23 cellular contexts compared by ENCODE assay signal in the genomic region with DNA sequence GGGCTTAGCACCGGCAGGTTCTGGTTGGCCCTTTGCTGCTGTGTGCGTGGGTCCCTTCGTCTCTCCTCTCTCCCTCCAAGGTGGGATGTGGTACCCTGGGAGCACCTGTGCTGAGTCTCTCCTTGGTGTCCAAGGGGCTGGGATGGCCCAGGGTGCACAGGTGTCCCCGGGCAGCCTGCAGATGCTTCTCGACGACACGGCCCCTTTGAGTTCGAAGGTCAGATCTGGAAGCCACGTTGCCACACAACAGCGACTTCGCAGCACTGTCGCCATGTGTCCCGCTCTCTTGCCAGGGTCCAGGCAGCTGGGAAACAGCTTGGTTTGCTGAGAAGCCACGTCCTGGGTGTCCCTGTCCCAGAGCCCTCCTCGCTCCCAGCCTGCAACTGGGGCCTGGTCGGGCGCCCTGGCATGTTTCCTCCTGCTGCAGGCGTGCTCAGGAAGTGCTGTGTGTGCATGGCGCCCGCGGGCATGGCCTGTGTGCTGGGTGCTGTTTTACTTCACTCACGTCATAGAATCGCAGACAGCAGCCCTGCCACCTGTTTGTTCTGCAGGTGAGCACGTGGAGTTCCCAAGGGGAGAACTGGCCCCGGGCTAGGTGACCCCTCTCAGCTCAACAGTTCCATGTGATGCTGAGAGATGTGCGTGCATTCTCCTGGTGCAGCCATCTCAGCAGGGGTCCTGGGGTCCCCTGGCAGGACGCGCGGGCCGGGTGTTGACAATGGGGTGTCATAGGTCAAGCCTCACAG.
DNase-seq lines count a peak whose midpoint lies in the region; ATAC-seq, FAIRE-seq and TF ChIP-seq lines count a peak whose summit lies in the region.
"Had no signal": no experiment of that assay in that cellular context is flagged by ENCODE, and none has a peak within 500 bp of the region (broad histone marks: within the 10 kb centered on the region; RNA-seq: fewer than 3 reads in every experiment).

No MANE protein-coding gene starts in this region.

- no peak overlapping the region for H3T11ph ChIP-seq in H9 (ENCODE audit: low read length)

- intact Hi-C loops in upper lobe of right lung (cut with DNase I): no loop called here

- H3K23me2 ChIP-seq in H9 (ENCODE audit: insufficient read length, low read depth, low read length, poor library complexity, severe bottlenecking) (no peaks in the 10 kb centered on the region), H1 (ENCODE audit: low read depth, low read length) (no peaks in the 10 kb centered on the region)

- no peak overlapping the region for H4K5ac ChIP-seq in H9 (ENCODE audit: insufficient read length, low read depth, low read length)
- no peak overlapping the region for H4K5ac ChIP-seq in H1 (ENCODE audit: insufficient read length, low read depth, low read length)

- POLR2A ChIA-PET in H1 (lab: Charles Lee; ENCODE audit: partially characterized antibody): interaction anchor here (0.9 to 3.5 kb wide), 5 partner anchors 10 to 19 kb away, joined by 3 to 20 read pairs (median 4); no protein-coding TSS in a partner anchor

- CTCF ChIA-PET in H1 (lab: Charles Lee; ENCODE audit: partially characterized antibody): interaction anchor here (0.6 to 1.6 kb wide), 5 partner anchors 8 to 158 kb away, joined by 3 to 6 read pairs (median 5); no protein-coding TSS in a partner anchor

- no peak for ATAC-seq in activated naive CD4-positive, alpha-beta T cell treated with anti-CD3 and anti-CD28 coated beads, Interleukin-2, amount 50 U/mL, for 72 hours
- ATAC-seq in upper lobe of right lung: no peak
- no peak for ATAC-seq in activated CD4-positive, CD25-positive, alpha-beta regulatory T cell treated with anti-CD3 and anti-CD28 coated beads, Interleukin-2, amount 50 U/mL, for 24 hours
- ATAC-seq: GM12878, HCT116 had no signal

- no peaks in the 10 kb centered on the region for H3K4me1 ChIP-seq in H9 (ENCODE audit: insufficient read depth, low read length)
- peaks cover 1 to 9% (median 7%) of the 10 kb centered on the region in 4 experiments for H3K4me1 ChIP-seq in H1 (replicated peaks in 1 of 4; ENCODE audit: control insufficient read depth in 3 of 4, insufficient read depth in 4 of 4, low read length in 3 of 4)
- no peaks in the 10 kb centered on the region for H3K4me1 ChIP-seq in upper lobe of right lung
- H3K4me1 ChIP-seq: Caco-2 had no signal

- no peaks in the 10 kb centered on the region for H3K36me3 Mint-ChIP-seq in activated naive CD4-positive, alpha-beta T cell treated with anti-CD3 and anti-CD28 coated beads, Interleukin-2, amount 50 U/mL, for 72 hours
- peaks cover 13 to 50% (median 31%) of the 10 kb centered on the region in 3 experiments for H3K36me3 Mint-ChIP-seq in H9 (ENCODE audit: insufficient read depth in 1 of 3, low read depth in 3 of 3)

- H3K79me2 ChIP-seq in H9 (ENCODE audit: insufficient read depth, low read length) (peaks cover 1% of the 10 kb centered on the region; the same call in 1 of the 2 replicates), H1 (ENCODE audit: control insufficient read depth in 1 of 2, insufficient read depth in 2 of 2, low read length in 2 of 2) (peaks cover 0 to 39% of the 10 kb centered on the region in 2 experiments; a peak in 2 of 4 replicates)

- H3K79me1 ChIP-seq in H9 (ENCODE audit: insufficient read depth, low read depth, low read length, poor library complexity, severe bottlenecking): peaks cover 6% of the 10 kb centered on the region
- peaks cover 14% of the 10 kb centered on the region; the same call in 1 of the 2 replicates for H3K79me1 ChIP-seq in H1 (ENCODE audit: low read depth, low read length)

- peaks cover 0 to 31% (median 13%) of the 10 kb centered on the region in 4 experiments; a peak in 4 of 8 replicates for H3K36me3 ChIP-seq in H1 (ENCODE audit: control insufficient read depth in 2 of 4, insufficient read depth in 4 of 4, low read length in 3 of 4)
- peaks cover 13% of the 10 kb centered on the region for H3K36me3 ChIP-seq in upper lobe of right lung

- TF ChIP-seq POLR2A in H1 (IDR thresholded peaks at IDR 0.05; ENCODE audit: control extremely low read depth in 1 of 2, low read depth in 2 of 2, low read length in 2 of 2): no peak

- no peaks in the 10 kb centered on the region for H4K20me1 ChIP-seq in H9 (ENCODE audit: control insufficient read depth, insufficient read depth, insufficient read length)
- peaks cover 21 to 30% of the 10 kb centered on the region in 2 experiments for H4K20me1 ChIP-seq in H1 (replicated peaks in 1 of 2; ENCODE audit: control insufficient read depth in 1 of 2, insufficient read depth in 2 of 2, low read length in 2 of 2)

- H2AK5ac ChIP-seq in H9 (ENCODE audit: insufficient read length, low read length) (no peak overlapping the region), H1 (ENCODE audit: low read depth, low read length) (no peak overlapping the region)

- H3K27ac ChIP-seq in H9 (ENCODE audit: insufficient read length, low read depth, low read length) (no peak overlapping the region), H1 (ENCODE audit: low read depth, low read length) (no peak overlapping the region; the same call in 1 of the 2 replicates), upper lobe of right lung (no peak overlapping the region)

- H3K4me2 ChIP-seq in H9 (ENCODE audit: insufficient read depth, insufficient read length, low read length) (no peak overlapping the region), H1 (ENCODE audit: insufficient read depth in 1 of 2, low read depth in 2 of 2, low read length in 2 of 2) (no peak overlapping the region)

- no peak overlapping the region for H3K4me3 Mint-ChIP-seq in H9
- H3K4me3 Mint-ChIP-seq: CD4-positive, alpha-beta memory T cell had no signal

- H3K27me3 ChIP-seq in H9 (ENCODE audit: insufficient read depth, low read length) (no peaks in the 10 kb centered on the region), H1 (replicated peaks in 1 of 4; ENCODE audit: control insufficient read depth in 3 of 4, extremely low read depth in 1 of 4, insufficient read depth in 3 of 4, low read length in 3 of 4) (no peaks in the 10 kb centered on the region), upper lobe of right lung (no peaks in the 10 kb centered on the region)
- H3K27me3 ChIP-seq: BLaER1 treated with 17β-estradiol and CSF1 and Interleukin-3, amounts not matched to agents 10 nM and 100 nM had no signal

- no peak for TF ChIP-seq CTCF in H9 (conservative IDR thresholded peaks at IDR 0.05)
- TF ChIP-seq CTCF in H1 (IDR thresholded peaks at IDR 0.05; ENCODE audit: control extremely low read depth in 1 of 3, insufficient read depth in 1 of 3, low read depth in 1 of 3, low read length in 3 of 3): no peak
- TF ChIP-seq CTCF in upper lobe of right lung (IDR thresholded peaks at IDR 0.05): no peak

- H4K91ac ChIP-seq in H9 (ENCODE audit: insufficient read length, low read depth, low read length) (no peak overlapping the region), H1 (replicated peaks; ENCODE audit: insufficient read length, low read length) (no peak overlapping the region)

- H3K56ac ChIP-seq in H9 (ENCODE audit: insufficient read length, low read depth, low read length): no peak overlapping the region
- no peak overlapping the region for H3K56ac ChIP-seq in H1 (replicated peaks; ENCODE audit: insufficient read length, low read depth, low read length)

- no peaks in the 10 kb centered on the region for H3K9me3 Mint-ChIP-seq in activated naive CD4-positive, alpha-beta T cell treated with anti-CD3 and anti-CD28 coated beads, Interleukin-2, amount 50 U/mL, for 72 hours
- H3K9me3 Mint-ChIP-seq in H9: no peaks in the 10 kb centered on the region; a peak in 1 of 5 replicates
- H3K9me3 Mint-ChIP-seq: CD4-positive, alpha-beta memory T cell had no signal

- H3K4me3 ChIP-seq in H1 (ENCODE audit: extremely low read depth in 1 of 4, insufficient read depth in 2 of 4, low read depth in 3 of 4, low read length in 4 of 4) (no peak overlapping the region), upper lobe of right lung (no peak overlapping the region)
- H3K4me3 ChIP-seq: BLaER1 treated with 17β-estradiol and CSF1 and Interleukin-3, amounts not matched to agents 10 nM and 100 nM; GM12878 had no signal

- WGBS in H9 (ENCODE audit: extremely low coverage, insufficient read length, low lambda C conversion rate): no CpG with 5 or more reads among the region's 30 CpGs
- WGBS in H1 (ENCODE audit: extremely low coverage in 1 of 2, insufficient coverage in 1 of 2, insufficient read length in 1 of 2, insufficient replicate concordance in 2 of 2, low coverage in 1 of 2, low lambda C conversion rate in 2 of 2, missing lambda C conversion rate in 1 of 2), 2 experiments: 88% methylated on average over 29 of the region's 30 CpGs; no CpG with 5 or more reads in 1 of the 2 experiments

- H3K4me1 Mint-ChIP-seq in H9: peaks cover 19 to 26% of the 10 kb centered on the region in 2 experiments

- no peak overlapping the region for H3K4ac ChIP-seq in H9 (ENCODE audit: low read depth, low read length)
- H3K4ac ChIP-seq in H1 (replicated peaks; ENCODE audit: insufficient read length, low read depth, low read length): no peak overlapping the region

- H3K18ac ChIP-seq in H9 (ENCODE audit: insufficient read length, low read depth, low read length): no peak overlapping the region
- H3K18ac ChIP-seq in H1 (ENCODE audit: extremely low read depth, low read length): no peak overlapping the region

- no peak overlapping the region for H3K23ac ChIP-seq in H9 (ENCODE audit: insufficient read length, low read depth, low read length)
- no peak overlapping the region for H3K23ac ChIP-seq in H1 (ENCODE audit: insufficient read length)

- H2BK120ac ChIP-seq in H9 (ENCODE audit: low read depth, low read length, poor library complexity, severe bottlenecking) (no peak overlapping the region), H1 (replicated peaks; ENCODE audit: low read depth, low read length) (no peak overlapping the region)

- H2BK15ac ChIP-seq in H9 (ENCODE audit: low read depth, low read length): no peak overlapping the region
- no peak overlapping the region for H2BK15ac ChIP-seq in H1 (ENCODE audit: low read length)

- no peak overlapping the region for H2BK20ac ChIP-seq in H9 (ENCODE audit: low read depth, low read length, poor library complexity, severe bottlenecking)
- H2BK20ac ChIP-seq in H1 (ENCODE audit: low read length): no peak overlapping the region

- no peak for DNase-seq in activated naive CD4-positive, alpha-beta T cell treated with anti-CD3 and anti-CD28 coated beads, Interleukin-2, amount 50 U/mL, for 72 hours (ENCODE audit: low spot score in 2 of 2)
- no peak for DNase-seq in activated naive CD4-positive, alpha-beta T cell treated with anti-CD3 and anti-CD28 coated beads, Interleukin-2, amount 50 U/mL, for 16 hours
- DNase-seq in H9 (no peak), H1 (ENCODE audit: low read depth in 1 of 2, low spot score in 2 of 2) (no peak), upper lobe of right lung (peak; percentile 53), NCI-H345 treated with DMSO at 0.1 percent for 48 hours (lab: John Stamatoyannopoulos, UW; ENCODE audit: unreplicated experiment) (no peak)
- DNase-seq: 8988T; Caco-2; CD4-positive, alpha-beta memory T cell; DND-41; Kasumi-1; NCI-H1694; NCI-H2081; NCI-H2171; NCI-H345; NCI-H524 treated with DMSO at 0.1 percent for 48 hours; OCI-M1; SHP77 had no signal

- no peak overlapping the region for H4K8ac ChIP-seq in H9 (replicated peaks; ENCODE audit: insufficient read length, low read depth, low read length)
- H4K8ac ChIP-seq in H1 (ENCODE audit: extremely low read depth, insufficient read depth, low read length): no peak overlapping the region; the same call in 1 of the 2 replicates

- no peak for FAIRE-seq in H1 (lab: Jason Lieb, UNC)
- FAIRE-seq: GM12878, RCC 7860 had no signal

- H2BK5ac ChIP-seq in H9 (ENCODE audit: insufficient read length, low read length) (no peak overlapping the region), H1 (ENCODE audit: low read depth, low read length) (0 out of 2 replicates have a peak overlapping the region, but pooled peaks have one; percentile 66)

- H3K27ac Mint-ChIP-seq in activated naive CD4-positive, alpha-beta T cell treated with anti-CD3 and anti-CD28 coated beads, Interleukin-2, amount 50 U/mL, for 72 hours: peak overlapping the region; percentile 50 to 67
- peak overlapping the region; percentile 64 to 91 (median 66); a peak in 3 of 7 replicates for H3K27ac Mint-ChIP-seq in H9
- H3K27ac Mint-ChIP-seq: CD4-positive, alpha-beta memory T cell had no signal

- H2AFZ ChIP-seq in H9 (ENCODE audit: low read length): no peak overlapping the region
- H2AFZ ChIP-seq in H1 (ENCODE audit: low read length): no peak overlapping the region

- H3K14ac ChIP-seq in H9 (ENCODE audit: insufficient read depth, low read length) (no peak overlapping the region; the same call in 1 of the 2 replicates), H1 (ENCODE audit: insufficient read length) (no peak overlapping the region)

- no peaks in the 10 kb centered on the region for H3K27me3 Mint-ChIP-seq in H9 (ENCODE audit: low read depth)
- H3K27me3 Mint-ChIP-seq: CD4-positive, alpha-beta memory T cell had no signal

- no peak for TF ChIP-seq RAD21 in H1 (IDR thresholded peaks at IDR 0.05 in 1 of 2, conservative IDR thresholded peaks at IDR 0.05 in 1 of 2; ENCODE audit: low read depth in 2 of 2, low read length in 2 of 2)

- H2BK12ac ChIP-seq in H9 (ENCODE audit: insufficient read length, low read depth, low read length) (no peak overlapping the region), H1 (ENCODE audit: low read depth, low read length) (no peak overlapping the region)

- H3K9ac ChIP-seq in H9 (ENCODE audit: extremely low read depth, insufficient read length, low read length) (no peak overlapping the region), H1 (replicated peaks in 1 of 4; ENCODE audit: extremely low read depth in 1 of 4, low read depth in 3 of 4, low read length in 3 of 4) (no peak overlapping the region)

- no peak for TF ChIP-seq EP300 in H1 (IDR thresholded peaks at IDR 0.05; ENCODE audit: borderline replicate concordance in 1 of 2, low read depth in 2 of 2, low read length in 2 of 2)

- no peaks in the 10 kb centered on the region for H3K9me3 ChIP-seq in H9 (ENCODE audit: control insufficient read depth, low read depth, low read length)
- no peaks in the 10 kb centered on the region for H3K9me3 ChIP-seq in H1 (ENCODE audit: insufficient read depth in 2 of 2, low read depth in 1 of 2, low read length in 1 of 2)
- H3K9me3 ChIP-seq in upper lobe of right lung: no peaks in the 10 kb centered on the region
- H3K9me3 ChIP-seq: BLaER1 treated with 17β-estradiol and CSF1 and Interleukin-3, amounts not matched to agents 10 nM and 100 nM; Caco-2 had no signal
